32 cellular contexts compared by ENCODE assay signal in genomic region chr1:242544071-242544470, GRCh38. TPM values are rescaled to one million over a fixed set of nuclear protein-coding genes. Genes with fewer than 3 reads are reported as not detected.
"Had no signal": no experiment of that assay in that cellular context is flagged by ENCODE, and none has a peak within 500 bp of the region (broad histone marks: within the 10 kb centered on the region; RNA-seq: fewer than 3 reads in every experiment).

No MANE protein-coding gene starts in this region.

- H3K27ac Mint-ChIP-seq: dendritic cell treated with granulocyte-macrophage colony-stimulating factor and Interleukin-4, amounts not matched to agents 40 ng/mL and 50 ng/mL, for 4 days; effector memory CD8-positive, alpha-beta T cell; endodermal cell; immature natural killer cell; mesothelial cell of epicardium; naive B cell; naive thymus-derived CD8-positive, alpha-beta T cell had no signal

- ATAC-seq: effector memory CD8-positive, alpha-beta T cell; esophagus mucosa; gastrocnemius medialis; heart right ventricle; left colon; left lobe of liver; lower lobe of right lung; mucosa of descending colon; naive thymus-derived CD8-positive, alpha-beta T cell had no signal

- H3K27ac ChIP-seq: colonic mucosa, epithelial cell of prostate, esophagus squamous epithelium, gastrocnemius medialis, heart right ventricle, left ventricle myocardium inferior, lower lobe of right lung had no signal

- H3K27me3 Mint-ChIP-seq: dendritic cell treated with granulocyte-macrophage colony-stimulating factor and Interleukin-4, amounts not matched to agents 40 ng/mL and 50 ng/mL, for 4 days; effector memory CD8-positive, alpha-beta T cell had no signal

- H3K9me3 ChIP-seq: colonic mucosa, esophagus squamous epithelium, gastrocnemius medialis, heart right ventricle, left ventricle myocardium inferior, lower lobe of right lung, mucosa of descending colon had no signal

- H3K9me3 Mint-ChIP-seq: effector memory CD8-positive, alpha-beta T cell; endodermal cell; mesothelial cell of epicardium had no signal

- H3K36me3 Mint-ChIP-seq: immature natural killer cell; mesothelial cell of epicardium; naive B cell; naive thymus-derived CD8-positive, alpha-beta T cell had no signal

- H3K4me1 ChIP-seq: colonic mucosa, esophagus squamous epithelium, gastrocnemius medialis, heart right ventricle, left ventricle myocardium inferior, lower lobe of right lung had no signal

- H3K4me3 ChIP-seq: colonic mucosa, esophagus squamous epithelium, gastrocnemius medialis, heart right ventricle, left ventricle myocardium inferior, lower lobe of right lung, mucosa of descending colon had no signal

- H3K36me3 ChIP-seq: colonic mucosa, esophagus squamous epithelium, gastrocnemius medialis, heart right ventricle, left ventricle myocardium inferior, lower lobe of right lung had no signal

- DNase-seq: colonic mucosa; cortex of kidney; effector CD8-positive, alpha-beta T cell; effector memory CD8-positive, alpha-beta T cell; endodermal cell; erythroblast; esophagus squamous epithelium; foreskin fibroblast; foreskin melanocyte; gastrocnemius medialis; glutamatergic neuron; head of caudate nucleus; heart right ventricle; hippocampal formation; immature natural killer cell; islet precursor cell; kidney; kidney glomerular epithelial cell; left colon; left ventricle myocardium inferior; lower lobe of right lung; mesenchymal stem cell; mucosa of descending colon; naive B cell; naive thymus-derived CD8-positive, alpha-beta T cell had no signal

- H3K4me3 Mint-ChIP-seq: dendritic cell treated with granulocyte-macrophage colony-stimulating factor and Interleukin-4, amounts not matched to agents 40 ng/mL and 50 ng/mL, for 4 days; effector memory CD8-positive, alpha-beta T cell; endodermal cell; immature natural killer cell; mesothelial cell of epicardium; naive B cell; naive thymus-derived CD8-positive, alpha-beta T cell had no signal

- H3K4me1 Mint-ChIP-seq: endodermal cell; immature natural killer cell; mesothelial cell of epicardium; naive B cell; naive thymus-derived CD8-positive, alpha-beta T cell had no signal

- H3K27me3 ChIP-seq: colonic mucosa, esophagus squamous epithelium, gastrocnemius medialis had no signal

RNA-seq across cellular contexts. Expression of gene PLD5, which starts 19.6 kb away (rescaled TPM):
- total RNA-seq: dermis microvascular lymphatic vessel endothelial cell, esophagus mucosa, left lobe of liver, lung microvascular endothelial cell had no signal
- polyA plus RNA-seq: immature natural killer cell; naive thymus-derived CD8-positive, alpha-beta T cell had no signal
